28 cellular contexts compared by ENCODE assay signal in the genomic region with DNA sequence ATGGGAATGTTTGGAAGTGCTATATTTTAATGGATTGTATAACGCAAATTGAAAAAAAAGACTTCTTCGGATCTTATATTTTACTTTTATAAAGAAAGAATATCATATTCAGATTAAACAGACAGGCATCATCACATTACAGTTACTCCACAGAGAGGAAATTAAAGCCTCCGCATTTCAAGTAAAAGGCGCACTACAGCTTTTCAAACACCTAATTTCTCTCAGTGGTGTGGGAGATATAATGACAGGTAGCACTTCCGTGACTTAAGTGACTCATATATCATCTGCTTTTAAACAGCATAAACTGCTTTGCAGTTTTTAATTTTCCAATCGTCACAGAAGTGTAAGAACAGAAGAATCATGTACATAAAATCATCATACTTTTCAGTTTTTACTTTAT.
"Had no signal": no experiment of that assay in that cellular context is flagged by ENCODE, and none has a peak within 500 bp of the region (broad histone marks: within the 10 kb centered on the region; RNA-seq: fewer than 3 reads in every experiment).

No MANE protein-coding gene starts in this region.

- H3K4me3 ChIP-seq: left lung, lower lobe of right lung, ovary, skin epidermis, stomach, testis, thyroid gland, transverse colon, upper lobe of left lung, vagina had no signal

- H3K27ac Mint-ChIP-seq: immature natural killer cell; natural killer cell; nephron progenitor cell; progenitor cell of endocrine pancreas; stimulated activated naive B cell treated with anti-CD40 and anti-IgM and Interleukin-4, amounts not matched to agents 10 μg/mL and 1 μg/mL and 100 μg/mL, for 72 hours had no signal

- H3K4me3 Mint-ChIP-seq: immature natural killer cell; naive B cell; natural killer cell; nephron progenitor cell; stimulated activated naive B cell treated with anti-CD40 and anti-IgM and Interleukin-4, amounts not matched to agents 10 μg/mL and 1 μg/mL and 100 μg/mL, for 72 hours had no signal

- DNase-seq: immature natural killer cell; kidney; left colon; left lung; lower lobe of right lung; mammary epithelial cell; mesenchymal stem cell; naive B cell; natural killer cell; nephron progenitor cell; ovary; retina; right cardiac atrium; stimulated activated CD4-positive, alpha-beta T cell treated with anti-CD3 and anti-CD28 coated beads, Interleukin-12 subunit alpha, Interleukin-12 subunit beta, amount 100 ng/mL, for 4 hours; stimulated activated CD4-positive, alpha-beta T cell treated with anti-CD3 and anti-CD28 coated beads, Interleukin-15, amount 100 ng/mL, for 24 hours; stimulated activated CD4-positive, alpha-beta T cell treated with anti-CD3 and anti-CD28 coated beads, Interleukin-2, amount 100 ng/mL, for 24 hours; stimulated activated CD4-positive, alpha-beta T cell treated with anti-CD3 and anti-CD28 coated beads, Interleukin-4, amount 100 ng/mL, for 1 hour; stimulated activated naive B cell treated with anti-CD40 and anti-IgM and Interleukin-4, amounts not matched to agents 10 μg/mL and 1 μg/mL and 100 μg/mL, for 72 hours; stimulated activated naive CD8-positive, alpha-beta T cell treated with anti-CD3 and anti-CD28 coated beads, Interleukin-15, Interleukin-2, amounts not matched to agents 100 U/mL and 50 U/mL, for 24 hours; stomach; testis; thyroid gland; transverse colon; upper lobe of left lung had no signal

- H3K27me3 Mint-ChIP-seq: naive B cell; progenitor cell of endocrine pancreas; stimulated activated naive B cell treated with anti-CD40 and anti-IgM and Interleukin-4, amounts not matched to agents 10 μg/mL and 1 μg/mL and 100 μg/mL, for 72 hours had no signal

- H3K36me3 Mint-ChIP-seq: naive B cell; natural killer cell; stimulated activated naive B cell treated with anti-CD40 and anti-IgM and Interleukin-4, amounts not matched to agents 10 μg/mL and 1 μg/mL and 100 μg/mL, for 72 hours had no signal

- H3K27ac ChIP-seq: left lung, lower lobe of right lung, ovary, skin epidermis, stomach, testis, thyroid gland, transverse colon, upper lobe of left lung, vagina had no signal

- H3K27me3 ChIP-seq: left lung, ovary, stomach, testis, thyroid gland, transverse colon, upper lobe of left lung, vagina had no signal

- H3K4me1 Mint-ChIP-seq: immature natural killer cell; naive B cell; natural killer cell; nephron progenitor cell; stimulated activated naive B cell treated with anti-CD40 and anti-IgM and Interleukin-4, amounts not matched to agents 10 μg/mL and 1 μg/mL and 100 μg/mL, for 72 hours had no signal

- H3K9me3 ChIP-seq: lower lobe of right lung, ovary, testis, thyroid gland, transverse colon, upper lobe of left lung, vagina had no signal

- H3K4me1 ChIP-seq: left lung, lower lobe of right lung, stomach, testis, thyroid gland, transverse colon, upper lobe of left lung, vagina had no signal

- H3K9me3 Mint-ChIP-seq: nephron progenitor cell had no signal

- H3K36me3 ChIP-seq: left lung, lower lobe of right lung, ovary, stomach, thyroid gland, transverse colon, upper lobe of left lung, vagina had no signal

- ATAC-seq: left colon; left lung; lower lobe of right lung; natural killer cell; right cardiac atrium; sciatic nerve; stimulated activated naive B cell treated with anti-CD40 and anti-IgM and Interleukin-4, amounts not matched to agents 10 μg/mL and 1 μg/mL and 100 μg/mL, for 72 hours; stimulated activated naive CD8-positive, alpha-beta T cell treated with anti-CD3 and anti-CD28 coated beads, Interleukin-15, Interleukin-2, amounts not matched to agents 100 U/mL and 50 U/mL, for 24 hours had no signal
